In genomic region chr1:27285791-27286190, GRCh38 we compare ENCODE assay signal across 5 cellular contexts. TPM values are rescaled to one million over a fixed set of nuclear protein-coding genes. Genes with fewer than 3 reads are reported as not detected.
DNase-seq lines count a peak whose midpoint lies in the region; TF ChIP-seq lines count a peak whose summit lies in the region.
"Not testable (repeated sequence)": the region's sequence is repeated elsewhere in the genome, so short reads cannot be mapped to it uniquely, and the experiment has no call there.

No MANE protein-coding gene starts in this region.

- H3K36me3 Mint-ChIP-seq in type B pancreatic cell = peaks cover 23% of the 10 kb centered on the region

- H3K4me3 ChIP-seq in Jurkat, Clone E6-1 (ENCODE audit: low read length); right atrium auricular region: not testable (repeated sequence)

- H3K9me3 ChIP-seq in right atrium auricular region = not testable (repeated sequence)

- H3K27ac ChIP-seq in right atrium auricular region = not testable (repeated sequence)

- H3K4me3 Mint-ChIP-seq in type B pancreatic cell = not testable (repeated sequence)

- not testable (repeated sequence) for H3K9me3 Mint-ChIP-seq in type B pancreatic cell

- H3K27me3 ChIP-seq in right atrium auricular region = not testable (repeated sequence)

- peaks cover 39% of the 10 kb centered on the region for H3K36me3 ChIP-seq in right atrium auricular region

- not testable (repeated sequence) for H3K27me3 Mint-ChIP-seq in type B pancreatic cell

- H3K4me1 ChIP-seq in right atrium auricular region = not testable (repeated sequence)

- peak overlapping the region; percentile 53 for H3K27ac Mint-ChIP-seq in type B pancreatic cell

- DNase-seq in Jurkat, Clone E6-1 (ENCODE audit: low read depth, low spot score) = peak; percentile 64
- DNase-seq in NCI-H2107 treated with DMSO at 0.1 percent for 48 hours (lab: John Stamatoyannopoulos, UW; ENCODE audit: unreplicated experiment) (peak; percentile 10), right atrium auricular region (ENCODE audit: low spot score) (peak; percentile 7), mesenteric fat pad (ENCODE audit: low spot score) (peak; percentile 20)
- DNase-seq in type B pancreatic cell (ENCODE audit: extremely low spot score, unreplicated experiment) = not testable (repeated sequence)

- not testable (repeated sequence) for TF ChIP-seq CTCF in right atrium auricular region (IDR thresholded peaks at IDR 0.05); type B pancreatic cell (conservative IDR thresholded peaks at IDR 0.05)

- H3K4me1 Mint-ChIP-seq in type B pancreatic cell (ENCODE audit: unreplicated experiment) = not testable (repeated sequence)

RNA-seq across cellular contexts. Expression of gene TMEM222, which starts 36.2 kb away (rescaled TPM):
- polyA plus RNA-seq in Jurkat, Clone E6-1 (2012; ENCODE audit: insufficient read depth, insufficient read length) = 30.5 TPM
- 10 to 100 TPM; 13.6 to 24.3 TPM for total RNA-seq in right atrium auricular region
- total RNA-seq in mesenteric fat pad = 39.2 TPM
- 38.6 and 40.1 TPM in 2 replicates for total RNA-seq in type B pancreatic cell (ENCODE audit: low replicate concordance)

RNA-seq across cellular contexts. Expression of gene WDTC1, which starts 51.4 kb away (rescaled TPM):
- 18.6 TPM for polyA plus RNA-seq in Jurkat, Clone E6-1 (2012; ENCODE audit: insufficient read depth, insufficient read length)
- total RNA-seq in right atrium auricular region (10 to 100 TPM; 52.0 to 77.9 TPM), mesenteric fat pad (29.2 TPM), type B pancreatic cell (ENCODE audit: low replicate concordance) (33.7 and 35.1 TPM in 2 replicates)

RNA-seq across cellular contexts. Expression of gene SYTL1, which starts 56.0 kb away (rescaled TPM):
- 52.8 TPM for polyA plus RNA-seq in Jurkat, Clone E6-1 (2012; ENCODE audit: insufficient read depth, insufficient read length)
- total RNA-seq in right atrium auricular region (1 to 10 TPM; 1.3 to 1.8 TPM), mesenteric fat pad (1.9 TPM), type B pancreatic cell (ENCODE audit: low replicate concordance) (37.2 and 105 TPM in 2 replicates)

Comparison
In these comparisons a context has a peak if more than half of its experiments do, and no peak if none do; other contexts are left out.
1. RNA of gene SYTL1, which starts 56.0 kb away (total RNA-seq): 37.2 to 105 TPM in type B pancreatic cell; 1.9 TPM in mesenteric fat pad (single experiment) and 1.3 to 1.8 TPM in right atrium auricular region; every median in the first group is over 10 times any median in the second.